ENCODE assay signal across 14 cellular contexts in the genomic region with DNA sequence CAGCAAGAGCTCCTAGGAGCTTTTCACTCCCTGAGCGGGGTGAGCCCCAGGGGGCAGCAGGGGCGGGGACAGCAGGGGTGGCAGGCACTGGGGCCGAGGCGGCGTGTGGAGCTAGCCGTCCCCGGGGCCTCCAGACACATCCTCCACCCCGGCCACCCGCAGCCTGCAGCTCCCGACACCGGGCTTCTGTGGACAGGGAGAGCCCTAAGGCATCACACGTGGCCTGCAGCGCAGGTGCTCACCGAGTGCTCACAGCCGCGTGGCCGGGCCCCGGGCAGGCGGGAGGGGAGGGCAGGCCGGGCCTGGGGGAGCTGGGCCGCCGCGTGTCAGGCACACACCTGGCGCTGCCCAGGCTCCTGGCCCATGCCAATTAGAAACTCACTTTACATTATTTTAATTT.
"Had no signal": no experiment of that assay in that cellular context is flagged by ENCODE, and none has a peak within 500 bp of the region (broad histone marks: within the 10 kb centered on the region; RNA-seq: fewer than 3 reads in every experiment).

No MANE protein-coding gene starts in this region.

- H3K27ac ChIP-seq: epithelial cell of prostate, VCaP had no signal

- ATAC-seq: activated CD4-positive, alpha-beta T cell treated with anti-CD3 and anti-CD28 coated beads for 36 hours; activated T-cell treated with anti-CD3 and anti-CD28 coated beads, Interleukin-2, amount 50 U/mL, for 4 hours; natural killer cell treated with Interleukin-12 subunit alpha and Interleukin-12 subunit beta and Interleukin-15 and Interleukin-18, amount 100 ng/mL, for 72 hours; stimulated activated memory B cell treated with anti-CD40 and anti-IgM and Interleukin-4, amounts not matched to agents 10 μg/mL and 1 μg/mL and 100 μg/mL, for 72 hours had no signal

- DNase-seq: activated CD4-positive, alpha-beta memory T cell treated with anti-CD3 and anti-CD28 coated beads, Interleukin-2, amount 10 ng/mL, durations not matched to agents 7 days and 5 days; activated CD4-positive, alpha-beta T cell treated with anti-CD3 and anti-CD28 coated beads for 36 hours; activated effector memory CD4-positive, alpha-beta T cell treated with Interleukin-2 at 50 U/mL for 16 hours; activated naive CD4-positive, alpha-beta T cell treated with anti-CD3 and anti-CD28 coated beads, Interleukin-2, amount 50 U/mL, for 16 hours; activated T-cell treated with anti-CD3 and anti-CD28 coated beads, Interleukin-2, amount 50 U/mL, for 4 hours; foreskin melanocyte; kidney glomerular epithelial cell; nucleus accumbens; posterior cingulate gyrus; stimulated activated CD4-positive, alpha-beta T cell treated with anti-CD3 and anti-CD28 coated beads, Interleukin-2, amount 100 ng/mL, for 48 hours had no signal
